Comparison of ENCODE assay signal across 11 cellular contexts in genomic region chr1:6080469-6080868, GRCh38.
DNase-seq lines count a peak whose midpoint lies in the region; TF ChIP-seq lines count a peak whose summit lies in the region.
"Had no signal": no experiment of that assay in that cellular context is flagged by ENCODE, and none has a peak within 500 bp of the region (broad histone marks: within the 10 kb centered on the region; RNA-seq: fewer than 3 reads in every experiment).

No MANE protein-coding gene starts in this region.

- H3K27me3 ChIP-seq in WERI-Rb-1 (ENCODE audit: insufficient read depth, low read depth, severe bottlenecking), result no peaks in the 10 kb centered on the region

- H3K9me3 ChIP-seq in WERI-Rb-1 (ENCODE audit: severe bottlenecking), result no peaks in the 10 kb centered on the region

- H3K36me3 ChIP-seq in WERI-Rb-1, result no peaks in the 10 kb centered on the region

- TF ChIP-seq CTCF in HFF-Myc (IDR thresholded peaks at IDR 0.05; ENCODE audit: low read depth, low read length, missing control alignments), result peak; percentile 35
- peak; percentile 41 for TF ChIP-seq CTCF in WERI-Rb-1 (IDR thresholded peaks at IDR 0.05; ENCODE audit: low read depth, low read length)
- TF ChIP-seq CTCF in GM10266 (IDR thresholded peaks at IDR 0.05; ENCODE audit: control insufficient read depth, insufficient read depth, low read depth, missing control alignments), result no peak

- no peak overlapping the region for H3K4me3 ChIP-seq in HFF-Myc (replicated peaks; ENCODE audit: low read depth, low read length)
- no peak overlapping the region for H3K4me3 ChIP-seq in WERI-Rb-1 (ENCODE audit: low read depth, low read length)

- peak; percentile 39 for DNase-seq in COR-L47 (lab: John Stamatoyannopoulos, UW)
- DNase-seq in HFF-Myc (ENCODE audit: extremely low read depth, low read depth), result no peak
- peak; percentile 25 for DNase-seq in WERI-Rb-1
- DNase-seq in glomerular visceral epithelial cell (ENCODE audit: extremely low spot score), result peak; percentile 20
- no peak for DNase-seq in GM10266 (ENCODE audit: extremely low spot score)
- DNase-seq in effector CD8-positive, alpha-beta T cell (lab: John Stamatoyannopoulos, UW), result no peak
- no peak for DNase-seq in activated gamma-delta T cell (lab: John Stamatoyannopoulos, UW)
- no peak for DNase-seq in stimulated activated CD4-positive, alpha-beta T cell treated with anti-CD3 and anti-CD28 coated beads, Interleukin-12 subunit alpha, Interleukin-12 subunit beta, amount 100 ng/mL, for 4 hours
- DNase-seq: activated CD4-positive, alpha-beta T cell treated with anti-CD3 and anti-CD28 coated beads, Interleukin-2, amount 50 U/mL, for 48 hours; activated naive CD4-positive, alpha-beta T cell; T-helper 1 cell had no signal

- no peak overlapping the region for H3K27ac ChIP-seq in WERI-Rb-1

Comparison
In these comparisons a context has a peak if more than half of its experiments do, and no peak if none do; other contexts are left out.
1. DNase-seq: peak in COR-L47 (single experiment), WERI-Rb-1 (single experiment) and glomerular visceral epithelial cell (single experiment); none in HFF-Myc (single experiment), GM10266 (single experiment), effector CD8-positive, alpha-beta T cell (single experiment), activated gamma-delta T cell (single experiment) and stimulated activated CD4-positive, alpha-beta T cell treated with anti-CD3 and anti-CD28 coated beads, Interleukin-12 subunit alpha, Interleukin-12 subunit beta, amount 100 ng/mL, for 4 hours (single experiment).